In the genomic region with DNA sequence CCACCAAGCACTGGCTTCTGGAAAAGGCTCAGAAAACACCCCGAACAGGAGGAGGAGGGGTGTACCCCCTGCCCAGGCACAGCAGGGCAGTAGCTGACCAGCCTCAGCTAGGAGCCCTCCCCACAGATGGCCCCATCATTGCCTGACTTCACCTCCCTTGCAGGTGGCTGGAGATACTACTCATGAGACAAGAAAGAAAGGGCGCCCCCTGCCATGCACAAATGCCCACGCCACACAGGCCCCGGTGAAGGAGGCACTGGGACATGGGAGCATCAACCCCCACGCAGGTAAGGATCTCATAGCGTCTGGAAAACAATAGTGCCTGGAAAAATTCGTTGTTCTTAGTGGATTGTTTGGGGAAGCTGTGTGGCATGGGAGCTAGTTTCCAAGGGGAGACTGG, we compare ENCODE assay signal across 15 cellular contexts.
A peak's percentile ranks its signal among the peaks of the same experiment; 100 is the strongest.
DNase-seq lines count a peak whose midpoint lies in the region; ATAC-seq and TF ChIP-seq lines count a peak whose summit lies in the region.
"Had no signal": no experiment of that assay in that cellular context is flagged by ENCODE, and none has a peak within 500 bp of the region (broad histone marks: within the 10 kb centered on the region; RNA-seq: fewer than 3 reads in every experiment).

No MANE protein-coding gene starts in this region.

- no peaks in the 10 kb centered on the region for H3K27me3 Mint-ChIP-seq in activated CD4-positive, alpha-beta T cell treated with anti-CD3 and anti-CD28 coated beads for 36 hours
- peaks cover 90% of the 10 kb centered on the region for H3K27me3 Mint-ChIP-seq in progenitor cell of endocrine pancreas
- peaks cover 4% of the 10 kb centered on the region for H3K27me3 Mint-ChIP-seq in activated naive CD8-positive, alpha-beta T cell treated with anti-CD3 and anti-CD28 coated beads for 36 hours

- intact Hi-C loops in activated CD4-positive, alpha-beta T cell treated with anti-CD3 and anti-CD28 coated beads for 36 hours (cut with DNase I, micrococcal nuclease), result no loop called here

- H3K27ac Mint-ChIP-seq in activated CD4-positive, alpha-beta T cell treated with anti-CD3 and anti-CD28 coated beads for 36 hours, result no peak overlapping the region
- no peak overlapping the region for H3K27ac Mint-ChIP-seq in progenitor cell of endocrine pancreas
- H3K27ac Mint-ChIP-seq in activated naive CD8-positive, alpha-beta T cell treated with anti-CD3 and anti-CD28 coated beads for 36 hours, result no peak overlapping the region
- H3K27ac Mint-ChIP-seq: mesothelial cell of epicardium had no signal

- CTCF ChIA-PET in activated CD4-positive, alpha-beta T cell treated with anti-CD3 and anti-CD28 coated beads for 36 hours (lab: Charles Lee), result no interaction called here

- no peaks in the 10 kb centered on the region for H3K36me3 Mint-ChIP-seq in activated CD4-positive, alpha-beta T cell treated with anti-CD3 and anti-CD28 coated beads for 36 hours (ENCODE audit: low read depth)
- no peaks in the 10 kb centered on the region for H3K36me3 Mint-ChIP-seq in progenitor cell of endocrine pancreas (ENCODE audit: insufficient read depth)
- H3K36me3 Mint-ChIP-seq in activated naive CD8-positive, alpha-beta T cell treated with anti-CD3 and anti-CD28 coated beads for 36 hours, result no peaks in the 10 kb centered on the region
- H3K36me3 Mint-ChIP-seq: mesothelial cell of epicardium had no signal

- peak; percentile 14 for DNase-seq in activated CD4-positive, alpha-beta T cell treated with anti-CD3 and anti-CD28 coated beads for 36 hours
- no peak for DNase-seq in activated CD4-positive, alpha-beta T cell treated with anti-CD3 and anti-CD28 coated beads for 1 hour
- DNase-seq in NAMALWA (ENCODE audit: low spot score), result peak; percentile 19
- peak; percentile 10 for DNase-seq in choroid plexus epithelial cell (ENCODE audit: low read depth)
- no peak for DNase-seq in progenitor cell of endocrine pancreas (ENCODE audit: low spot score, unreplicated experiment)
- DNase-seq in NCI-H345 treated with DMSO at 0.1 percent for 48 hours (lab: John Stamatoyannopoulos, UW; ENCODE audit: unreplicated experiment), result no peak
- DNase-seq in activated naive CD8-positive, alpha-beta T cell treated with anti-CD3 and anti-CD28 coated beads for 36 hours, result no peak
- DNase-seq in SHP77 treated with DMSO at 0.1 percent for 48 hours (lab: John Stamatoyannopoulos, UW), result no peak
- DNase-seq: activated gamma-delta T cell treated with Interleukin-2 at 50 U/mL for 16 hours; effector CD8-positive, alpha-beta T cell; gastrocnemius medialis; NCI-H446 treated with DMSO at 0.1 percent for 48 hours; occipital lobe had no signal

- POLR2A ChIA-PET in activated CD4-positive, alpha-beta T cell treated with anti-CD3 and anti-CD28 coated beads for 36 hours (lab: Charles Lee), result no interaction called here

- no peaks in the 10 kb centered on the region for H3K9me3 Mint-ChIP-seq in activated CD4-positive, alpha-beta T cell treated with anti-CD3 and anti-CD28 coated beads for 36 hours (ENCODE audit: low read depth)
- no peaks in the 10 kb centered on the region for H3K9me3 Mint-ChIP-seq in progenitor cell of endocrine pancreas (ENCODE audit: low read depth)
- no peaks in the 10 kb centered on the region for H3K9me3 Mint-ChIP-seq in activated naive CD8-positive, alpha-beta T cell treated with anti-CD3 and anti-CD28 coated beads for 36 hours
- H3K9me3 Mint-ChIP-seq: mesothelial cell of epicardium had no signal

- TF ChIP-seq CTCF in choroid plexus epithelial cell (conservative IDR thresholded peaks at IDR 0.05; ENCODE audit: low read depth, low read length) (peak; percentile 36), progenitor cell of endocrine pancreas (IDR thresholded peaks at IDR 0.05; ENCODE audit: unreplicated experiment) (peak; percentile 27)

- no peak for ATAC-seq in activated CD4-positive, alpha-beta T cell treated with anti-CD3 and anti-CD28 coated beads for 36 hours
- ATAC-seq: gastrocnemius medialis, Right ventricle myocardium inferior had no signal

- H3K4me1 Mint-ChIP-seq in activated CD4-positive, alpha-beta T cell treated with anti-CD3 and anti-CD28 coated beads for 36 hours, result no peaks in the 10 kb centered on the region
- no peaks in the 10 kb centered on the region for H3K4me1 Mint-ChIP-seq in progenitor cell of endocrine pancreas (ENCODE audit: low read depth)
- H3K4me1 Mint-ChIP-seq in activated naive CD8-positive, alpha-beta T cell treated with anti-CD3 and anti-CD28 coated beads for 36 hours, result no peaks in the 10 kb centered on the region
- H3K4me1 Mint-ChIP-seq: mesothelial cell of epicardium had no signal

- no peak overlapping the region for H3K4me3 ChIP-seq in choroid plexus epithelial cell (ENCODE audit: low read depth, low read length)
- H3K4me3 ChIP-seq: gastrocnemius medialis had no signal

- H3K4me3 Mint-ChIP-seq in activated CD4-positive, alpha-beta T cell treated with anti-CD3 and anti-CD28 coated beads for 36 hours, result no peak overlapping the region
- no peak overlapping the region for H3K4me3 Mint-ChIP-seq in progenitor cell of endocrine pancreas (ENCODE audit: low read depth)
- H3K4me3 Mint-ChIP-seq in activated naive CD8-positive, alpha-beta T cell treated with anti-CD3 and anti-CD28 coated beads for 36 hours, result no peak overlapping the region
- H3K4me3 Mint-ChIP-seq: mesothelial cell of epicardium had no signal

Comparison
In these comparisons a context has a peak if more than half of its experiments do, and no peak if none do; other contexts are left out.
1. DNase-seq: peak in activated CD4-positive, alpha-beta T cell treated with anti-CD3 and anti-CD28 coated beads for 36 hours (single experiment), NAMALWA (single experiment) and choroid plexus epithelial cell (single experiment); none in activated CD4-positive, alpha-beta T cell treated with anti-CD3 and anti-CD28 coated beads for 1 hour (single experiment), progenitor cell of endocrine pancreas (single experiment), NCI-H345 treated with DMSO at 0.1 percent for 48 hours (single experiment), activated naive CD8-positive, alpha-beta T cell treated with anti-CD3 and anti-CD28 coated beads for 36 hours (single experiment) and SHP77 treated with DMSO at 0.1 percent for 48 hours (single experiment).